Comparison of ENCODE assay signal across 14 cellular contexts in genomic region chr13:103000157-103000556, GRCh38.
DNase-seq lines count a peak whose midpoint lies in the region; TF ChIP-seq lines count a peak whose summit lies in the region.
"Had no signal": no experiment of that assay in that cellular context is flagged by ENCODE, and none has a peak within 500 bp of the region (broad histone marks: within the 10 kb centered on the region; RNA-seq: fewer than 3 reads in every experiment).

No MANE protein-coding gene starts in this region.

- POLR2A ChIA-PET in HEK293 (lab: Yijun Ruan, JAX): no interaction called here

- peak overlapping the region; percentile 40; the same call in 1 of the 2 replicates for H3K4me2 ChIP-seq in BLaER1
- peak overlapping the region in 9 of 11 experiments; percentile 18 to 56 (median 37); a peak in 13 of 22 replicates for H3K4me2 ChIP-seq in BLaER1 treated with 17β-estradiol and CSF1 and Interleukin-3, amounts not matched to agents 10 nM and 100 nM
- peak overlapping the region; percentile 26 for H3K4me2 ChIP-seq in SU-DHL-6 (ENCODE audit: low read depth, low read length, poor library complexity, severe bottlenecking)
- H3K4me2 ChIP-seq: GM23338 had no signal

- H3K27me3 ChIP-seq in BLaER1 (no peaks in the 10 kb centered on the region), SU-DHL-6 (ENCODE audit: low read length) (no peaks in the 10 kb centered on the region)
- H3K27me3 ChIP-seq in BLaER1 treated with 17β-estradiol and CSF1 and Interleukin-3, amounts not matched to agents 10 nM and 100 nM: no peaks in the 10 kb centered on the region

- no peak overlapping the region; the same call in 1 of the 2 replicates for H3K27ac ChIP-seq in BLaER1
- peak overlapping the region in 4 of 11 experiments; percentile 20 to 43 (median 32); a peak in 5 of 22 replicates for H3K27ac ChIP-seq in BLaER1 treated with 17β-estradiol and CSF1 and Interleukin-3, amounts not matched to agents 10 nM and 100 nM
- no peak overlapping the region for H3K27ac ChIP-seq in HEK293 (ENCODE audit: extremely low read depth, low read depth, low read length)
- H3K27ac ChIP-seq in SU-DHL-6 (ENCODE audit: low read depth, low read length): peak overlapping the region; percentile 68

- H3K9me3 ChIP-seq in BLaER1 (peaks cover 40% of the 10 kb centered on the region), HEK293 (ENCODE audit: control insufficient read depth, insufficient read depth, low read depth, low read length) (no peaks in the 10 kb centered on the region), SU-DHL-6 (ENCODE audit: insufficient read depth, low read length) (peaks cover 12% of the 10 kb centered on the region; the same call in 1 of the 2 replicates)
- H3K9me3 ChIP-seq in BLaER1 treated with 17β-estradiol and CSF1 and Interleukin-3, amounts not matched to agents 10 nM and 100 nM (replicated peaks in 1 of 11): peaks cover 50 to 76% (median 62%) of the 10 kb centered on the region in 11 experiments

- H3K36me3 ChIP-seq in BLaER1: 0 out of 2 replicates have a peak, but pooled peaks cover 3% of the 10 kb centered on the region
- H3K36me3 ChIP-seq in BLaER1 treated with 17β-estradiol and CSF1 and Interleukin-3, amounts not matched to agents 10 nM and 100 nM: peaks cover 0 to 5% (median 0%) of the 10 kb centered on the region in 11 experiments; a peak in 6 of 22 replicates
- no peaks in the 10 kb centered on the region for H3K36me3 ChIP-seq in HEK293 (ENCODE audit: control insufficient read depth in 2 of 2, insufficient read depth in 1 of 2, low read length in 2 of 2)
- H3K36me3 ChIP-seq in SU-DHL-6 (ENCODE audit: low read length): no peaks in the 10 kb centered on the region

- H3K9me2 ChIP-seq in SU-DHL-6 (replicated peaks; ENCODE audit: insufficient read depth, low read length): no peaks in the 10 kb centered on the region

- DNase-seq in activated T-cell treated with anti-CD3 and anti-CD28 coated beads, Interleukin-2, amount 50 U/mL, for 48 hours: no peak
- no peak for DNase-seq in activated CD8-positive, alpha-beta memory T cell treated with anti-CD3 and anti-CD28 coated beads, Interleukin-2, amount 50 U/mL, for 48 hours
- DNase-seq: C1 segment of cervical spinal cord; Calu3; CD4-positive, alpha-beta memory T cell; COR-L47; DMS53; DMS79 treated with DMSO at 0.1 percent for 48 hours; H9 had no signal

- H4K20me1 ChIP-seq in BLaER1: no peaks in the 10 kb centered on the region
- H4K20me1 ChIP-seq in BLaER1 treated with 17β-estradiol and CSF1 and Interleukin-3, amounts not matched to agents 10 nM and 100 nM: no peaks in the 10 kb centered on the region
- no peaks in the 10 kb centered on the region for H4K20me1 ChIP-seq in SU-DHL-6 (ENCODE audit: low read depth, low read length)

- TF ChIP-seq CTCF in HEK293 (tag by site-specific recombination; IDR thresholded peaks at IDR 0.05) (no peak), SU-DHL-6 (IDR thresholded peaks at IDR 0.05; ENCODE audit: insufficient read depth, low read length, poor library complexity, severe bottlenecking) (no peak)

- H3K4me3 ChIP-seq in BLaER1 (no peak overlapping the region), HEK293 (ENCODE audit: low read depth, low read length) (no peak overlapping the region), SU-DHL-6 (ENCODE audit: insufficient read depth, low read length, poor library complexity, severe bottlenecking) (no peak overlapping the region)
- H3K4me3 ChIP-seq in BLaER1 treated with 17β-estradiol and CSF1 and Interleukin-3, amounts not matched to agents 10 nM and 100 nM: no peak overlapping the region
- H3K4me3 ChIP-seq: GM23338 had no signal

- no peaks in the 10 kb centered on the region for H3K79me2 ChIP-seq in SU-DHL-6 (ENCODE audit: insufficient read depth, low read length)

- H3K9ac ChIP-seq in BLaER1: no peak overlapping the region
- no peak overlapping the region for H3K9ac ChIP-seq in BLaER1 treated with 17β-estradiol and CSF1 and Interleukin-3, amounts not matched to agents 10 nM and 100 nM
- peak overlapping the region; percentile 22; the same call in 1 of the 2 replicates for H3K9ac ChIP-seq in SU-DHL-6 (ENCODE audit: low read length)

- H2AFZ ChIP-seq in SU-DHL-6 (ENCODE audit: low read depth, low read length, severe bottlenecking): peak overlapping the region; percentile 87
- H2AFZ ChIP-seq: GM23338 had no signal

- CTCF ChIA-PET in HEK293 (lab: Yijun Ruan, JAX): no interaction called here

- H3F3A ChIP-seq in SU-DHL-6 (ENCODE audit: insufficient read depth): peaks cover 15% of the 10 kb centered on the region; the same call in 1 of the 2 replicates

- H3K4me1 ChIP-seq in BLaER1 (peaks cover 24% of the 10 kb centered on the region), HEK293 (ENCODE audit: control insufficient read depth, insufficient read depth, low read length) (no peaks in the 10 kb centered on the region)
- peaks cover 8 to 23% (median 16%) of the 10 kb centered on the region in 10 experiments; a peak in 17 of 20 replicates for H3K4me1 ChIP-seq in BLaER1 treated with 17β-estradiol and CSF1 and Interleukin-3, amounts not matched to agents 10 nM and 100 nM

TF ChIP-seq in HEK293, 187 proteins besides CTCF, POLR2A, EP300 and RAD21:
- TF ChIP-seq, protein P1, sequence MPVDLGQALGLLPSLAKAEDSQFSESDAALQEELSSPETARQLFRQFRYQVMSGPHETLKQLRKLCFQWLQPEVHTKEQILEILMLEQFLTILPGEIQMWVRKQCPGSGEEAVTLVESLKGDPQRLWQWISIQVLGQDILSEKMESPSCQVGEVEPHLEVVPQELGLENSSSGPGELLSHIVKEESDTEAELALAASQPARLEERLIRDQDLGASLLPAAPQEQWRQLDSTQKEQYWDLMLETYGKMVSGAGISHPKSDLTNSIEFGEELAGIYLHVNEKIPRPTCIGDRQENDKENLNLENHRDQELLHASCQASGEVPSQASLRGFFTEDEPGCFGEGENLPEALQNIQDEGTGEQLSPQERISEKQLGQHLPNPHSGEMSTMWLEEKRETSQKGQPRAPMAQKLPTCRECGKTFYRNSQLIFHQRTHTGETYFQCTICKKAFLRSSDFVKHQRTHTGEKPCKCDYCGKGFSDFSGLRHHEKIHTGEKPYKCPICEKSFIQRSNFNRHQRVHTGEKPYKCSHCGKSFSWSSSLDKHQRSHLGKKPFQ (tag by site-specific recombination; IDR thresholded peaks at IDR 0.05): no peak
- 0 out of 2 replicates have a peak, but pooled peaks have one; percentile 45 for TF ChIP-seq ATF2 (tag by site-specific recombination; IDR thresholded peaks at IDR 0.05; ENCODE audit: low read depth)
TF ChIP-seq in HEK293: peak in this region for 1.
